1 cellular context compared by ENCODE assay signal in the genomic region with DNA sequence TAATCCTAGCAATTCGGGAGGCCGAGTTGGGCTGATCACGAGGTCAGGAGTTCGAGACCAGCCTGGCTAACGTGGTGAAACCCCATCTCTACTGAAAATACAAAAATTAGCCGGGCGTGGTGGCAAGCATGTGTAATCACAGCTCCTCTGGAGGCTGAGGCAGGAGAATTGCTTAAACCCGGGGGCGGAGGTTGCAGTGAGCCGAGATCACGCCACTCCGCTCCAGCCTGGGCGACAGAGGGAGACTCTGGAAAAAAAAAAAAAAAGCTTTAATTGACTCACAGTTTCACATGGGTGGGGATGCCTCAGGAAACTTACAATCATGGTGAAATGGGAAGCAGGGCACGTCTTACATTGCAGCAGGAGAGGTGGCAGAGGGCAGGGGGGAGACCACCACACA.
TF ChIP-seq lines count a peak whose summit lies in the region.

No MANE protein-coding gene starts in this region.

TF ChIP-seq in WTC11, 78 proteins besides CTCF, POLR2A, EP300 and RAD21 (continued from another document):
- TF ChIP-seq, protein P1, sequence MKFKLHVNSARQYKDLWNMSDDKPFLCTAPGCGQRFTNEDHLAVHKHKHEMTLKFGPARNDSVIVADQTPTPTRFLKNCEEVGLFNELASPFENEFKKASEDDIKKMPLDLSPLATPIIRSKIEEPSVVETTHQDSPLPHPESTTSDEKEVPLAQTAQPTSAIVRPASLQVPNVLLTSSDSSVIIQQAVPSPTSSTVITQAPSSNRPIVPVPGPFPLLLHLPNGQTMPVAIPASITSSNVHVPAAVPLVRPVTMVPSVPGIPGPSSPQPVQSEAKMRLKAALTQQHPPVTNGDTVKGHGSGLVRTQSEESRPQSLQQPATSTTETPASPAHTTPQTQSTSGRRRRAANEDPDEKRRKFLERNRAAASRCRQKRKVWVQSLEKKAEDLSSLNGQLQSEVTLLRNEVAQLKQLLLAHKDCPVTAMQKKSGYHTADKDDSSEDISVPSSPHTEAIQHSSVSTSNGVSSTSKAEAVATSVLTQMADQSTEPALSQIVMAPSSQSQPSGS (CRISPR knock-in tag; IDR thresholded peaks at IDR 0.05; ENCODE audit: borderline replicate concordance, low read depth): no peak
- no peak for TF ChIP-seq USF2 (CRISPR knock-in tag; IDR thresholded peaks at IDR 0.05)
- no peak for TF ChIP-seq RELA (CRISPR knock-in tag; IDR thresholded peaks at IDR 0.05; ENCODE audit: borderline replicate concordance)
- no peak for TF ChIP-seq ATF1 (CRISPR knock-in tag; IDR thresholded peaks at IDR 0.05)
- no peak for TF ChIP-seq TCF7 (CRISPR knock-in tag; IDR thresholded peaks at IDR 0.05; ENCODE audit: low read depth)
- TF ChIP-seq, protein P2, sequence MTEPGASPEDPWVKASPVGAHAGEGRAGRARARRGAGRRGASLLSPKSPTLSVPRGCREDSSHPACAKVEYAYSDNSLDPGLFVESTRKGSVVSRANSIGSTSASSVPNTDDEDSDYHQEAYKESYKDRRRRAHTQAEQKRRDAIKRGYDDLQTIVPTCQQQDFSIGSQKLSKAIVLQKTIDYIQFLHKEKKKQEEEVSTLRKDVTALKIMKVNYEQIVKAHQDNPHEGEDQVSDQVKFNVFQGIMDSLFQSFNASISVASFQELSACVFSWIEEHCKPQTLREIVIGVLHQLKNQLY (CRISPR knock-in tag; IDR thresholded peaks at IDR 0.05): no peak
